10 cellular contexts compared by ENCODE assay signal in genomic region chr5:43000198-43000840, GRCh38. TPM values are rescaled to one million over a fixed set of nuclear protein-coding genes. Genes with fewer than 3 reads are reported as not detected.
DNase-seq lines count a peak whose midpoint lies in the region; ATAC-seq, FAIRE-seq and TF ChIP-seq lines count a peak whose summit lies in the region.
"Had no signal": no experiment of that assay in that cellular context is flagged by ENCODE, and none has a peak within 500 bp of the region (broad histone marks: within the 10 kb centered on the region; RNA-seq: fewer than 3 reads in every experiment).

No MANE protein-coding gene starts in this region.

- H3K36me3 ChIP-seq in bronchial epithelial cell (ENCODE audit: control insufficient read depth, insufficient read depth, low read length): no peaks in the 10 kb centered on the region
- no peaks in the 10 kb centered on the region for H3K36me3 ChIP-seq in kidney epithelial cell (ENCODE audit: control insufficient read depth, insufficient read depth, low read length)
- no peaks in the 10 kb centered on the region for H3K36me3 ChIP-seq in thoracic aorta

- TF ChIP-seq CTCF in bronchial epithelial cell (IDR thresholded peaks at IDR 0.05; ENCODE audit: insufficient read depth, low read length, severe bottlenecking) (no peak), kidney epithelial cell (IDR thresholded peaks at IDR 0.05; ENCODE audit: insufficient read depth, low read length, poor library complexity, severe bottlenecking) (no peak), thoracic aorta (IDR thresholded peaks at IDR 0.05) (no peak)

- DNase-seq in NCI-H1417 (lab: John Stamatoyannopoulos, UW) (peak in 2 of 3 experiments; percentile 32 to 47), NCI-H1417 treated with DMSO at 0.1 percent for 48 hours (lab: John Stamatoyannopoulos, UW) (no peak), bronchial epithelial cell (ENCODE audit: low read depth) (no peak), kidney epithelial cell (ENCODE audit: low read depth) (no peak), thoracic aorta (ENCODE audit: low spot score) (no peak), NCI-H2107 treated with DMSO at 0.1 percent for 48 hours (lab: John Stamatoyannopoulos, UW; ENCODE audit: unreplicated experiment) (no peak), HK-2 (ENCODE audit: unreplicated experiment) (no peak), NCI-H2081 (lab: John Stamatoyannopoulos, UW) (no peak)
- DNase-seq: NCI-H524 treated with DMSO at 0.1 percent for 48 hours had no signal

- H3K27ac ChIP-seq in thoracic aorta: peak overlapping the region; percentile 20 to 21

- H3K27me3 ChIP-seq in bronchial epithelial cell (ENCODE audit: control insufficient read depth, insufficient read depth, low read length) (no peaks in the 10 kb centered on the region), kidney epithelial cell (ENCODE audit: control insufficient read depth, insufficient read depth, low read length) (no peaks in the 10 kb centered on the region), thoracic aorta (replicated peaks; ENCODE audit: insufficient read depth) (peaks cover 13% of the 10 kb centered on the region)

- peaks cover 0 to 11% of the 10 kb centered on the region in 2 donors for H3K4me1 ChIP-seq in thoracic aorta (ENCODE audit: control insufficient read depth in 1 of 2, low read depth in 2 of 2)

- FAIRE-seq in bronchial epithelial cell (lab: Jason Lieb, UNC): no peak
- FAIRE-seq: A204.1 had no signal

- no peak for ATAC-seq in thoracic aorta (ENCODE audit: insufficient number of reproducible peaks, low FRiP score, low read depth)

- H3K9me3 ChIP-seq in thoracic aorta: no peaks in the 10 kb centered on the region

- H3K4me3 ChIP-seq in bronchial epithelial cell (ENCODE audit: low read depth, low read length) (peak overlapping the region; percentile 28), kidney epithelial cell (ENCODE audit: low read depth, low read length) (peak overlapping the region; percentile 41), thoracic aorta (peak overlapping the region; percentile 64)

RNA-seq across cellular contexts. Expression of gene ANXA2R, which starts 39.8 kb away (rescaled TPM):
- total RNA-seq in bronchial epithelial cell: 0.26 TPM in 2 replicates
- total RNA-seq in kidney epithelial cell: 0.34 and 0.79 TPM in 2 replicates
- 1 to 10 TPM; 3.2 to 5.3 TPM for total RNA-seq in thoracic aorta

Comparison
In these comparisons a context has a peak if more than half of its experiments do, and no peak if none do; other contexts are left out.
1. DNase-seq: peak in NCI-H1417 (2 of 3); none in NCI-H1417 treated with DMSO at 0.1 percent for 48 hours (single experiment), bronchial epithelial cell (single experiment), kidney epithelial cell (single experiment), thoracic aorta (single experiment), NCI-H2107 treated with DMSO at 0.1 percent for 48 hours (single experiment), HK-2 (single experiment) and NCI-H2081 (0 of 2).
2. Peak in every context shown above with its lines, with median percentiles within 50 percentile points of each other: H3K4me3 ChIP-seq.